9 cellular contexts compared by ENCODE assay signal in the genomic region with DNA sequence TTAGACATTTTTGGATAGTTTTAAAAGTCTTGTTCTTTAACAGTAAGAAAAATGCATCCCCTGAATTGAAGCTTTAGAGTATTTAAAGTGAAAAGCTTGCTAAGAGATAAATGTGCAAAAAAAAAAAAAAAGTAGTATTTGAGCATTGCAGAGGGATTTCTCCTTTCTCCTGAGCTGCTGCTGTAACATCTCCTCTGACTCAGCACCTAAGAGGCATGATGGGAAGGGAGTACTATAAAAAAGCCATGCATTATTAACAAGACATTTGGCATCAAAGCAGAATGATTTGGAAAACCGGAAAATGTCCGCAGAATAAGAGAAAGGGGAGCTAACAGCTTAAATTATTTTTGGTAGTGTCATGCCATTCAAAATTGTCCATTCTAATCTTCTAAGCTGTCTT. TPM values are rescaled to one million over a fixed set of nuclear protein-coding genes. Genes with fewer than 3 reads are reported as not detected.
DNase-seq lines count a peak whose midpoint lies in the region; ATAC-seq and TF ChIP-seq lines count a peak whose summit lies in the region.
"Had no signal": no experiment of that assay in that cellular context is flagged by ENCODE, and none has a peak within 500 bp of the region (broad histone marks: within the 10 kb centered on the region; RNA-seq: fewer than 3 reads in every experiment).

No MANE protein-coding gene starts in this region.

- H3K27ac ChIP-seq in HEK293 (ENCODE audit: extremely low read depth, low read depth, low read length) (no peak overlapping the region), ascending aorta (peak overlapping the region; percentile 55 to 60)

- H3K36me3 ChIP-seq in HEK293 (ENCODE audit: control insufficient read depth in 2 of 2, insufficient read depth in 1 of 2, low read length in 2 of 2) (no peaks in the 10 kb centered on the region; a peak in 1 of 3 replicates), ascending aorta (no peaks in the 10 kb centered on the region)

- peaks cover 12% of the 10 kb centered on the region for H3K4me1 ChIP-seq in HEK293 (ENCODE audit: control insufficient read depth, insufficient read depth, low read length)
- peaks cover 9 to 31% of the 10 kb centered on the region in 2 donors for H3K4me1 ChIP-seq in ascending aorta

- peaks cover 27 to 56% of the 10 kb centered on the region in 2 donors for H3K4me1 Mint-ChIP-seq in stimulated activated naive B cell treated with anti-CD40 and anti-IgM and Interleukin-4, amounts not matched to agents 10 μg/mL and 1 μg/mL and 100 μg/mL, for 72 hours

- H3K9me3 Mint-ChIP-seq in stimulated activated naive B cell treated with anti-CD40 and anti-IgM and Interleukin-4, amounts not matched to agents 10 μg/mL and 1 μg/mL and 100 μg/mL, for 72 hours: no peaks in the 10 kb centered on the region
- H3K9me3 Mint-ChIP-seq: activated naive CD4-positive, alpha-beta T cell treated with anti-CD3 and anti-CD28 coated beads, Interleukin-2, amount 50 U/mL, for 24 hours had no signal

- POLR2A ChIA-PET in HEK293 (lab: Yijun Ruan, JAX) (no interaction called here), GM10248 (lab: Yijun Ruan, JAX) (interaction anchor here (0.6 to 0.7 kb wide), 2 partner anchors 11 to 44 kb away, joined by 3 to 4 read pairs; no protein-coding TSS in a partner anchor)

- H3K9me3 ChIP-seq in HEK293 (ENCODE audit: control insufficient read depth, insufficient read depth, low read depth, low read length) (no peaks in the 10 kb centered on the region), ascending aorta (no peaks in the 10 kb centered on the region)

- no peak overlapping the region for H3K4me3 ChIP-seq in HEK293 (ENCODE audit: low read depth, low read length)
- no peak overlapping the region for H3K4me3 ChIP-seq in ascending aorta

- DNase-seq in A172 (ENCODE audit: low spot score) (peak; percentile 43), ascending aorta (ENCODE audit: low spot score in 2 of 2) (no peak), hepatic stellate cell (ENCODE audit: low spot score) (peak; percentile 27), GM10248 (ENCODE audit: extremely low spot score) (no peak)
- no peak for DNase-seq in central memory CD4-positive, alpha-beta T cell
- no peak for DNase-seq in stimulated activated naive B cell treated with anti-CD40 and anti-IgM and Interleukin-4, amounts not matched to agents 10 μg/mL and 1 μg/mL and 100 μg/mL, for 72 hours

- CTCF ChIA-PET in HEK293 (lab: Yijun Ruan, JAX): interaction anchor here (0.7 to 1.7 kb wide), 4 partner anchors 10 to 252 kb away, joined by 3 to 6 read pairs (median 3); no protein-coding TSS in a partner anchor
- CTCF ChIA-PET in GM10248 (lab: Yijun Ruan, JAX): interaction anchor here (0.9 to 2.4 kb wide), 6 partner anchors 10 to 78 kb away, joined by 3 to 8 read pairs (median 4); no protein-coding TSS in a partner anchor

- no peaks in the 10 kb centered on the region for H3K27me3 Mint-ChIP-seq in stimulated activated naive B cell treated with anti-CD40 and anti-IgM and Interleukin-4, amounts not matched to agents 10 μg/mL and 1 μg/mL and 100 μg/mL, for 72 hours
- H3K27me3 Mint-ChIP-seq: activated naive CD4-positive, alpha-beta T cell treated with anti-CD3 and anti-CD28 coated beads, Interleukin-2, amount 50 U/mL, for 24 hours had no signal

- H3K27ac Mint-ChIP-seq in stimulated activated naive B cell treated with anti-CD40 and anti-IgM and Interleukin-4, amounts not matched to agents 10 μg/mL and 1 μg/mL and 100 μg/mL, for 72 hours: no peak overlapping the region
- H3K27ac Mint-ChIP-seq: activated naive CD4-positive, alpha-beta T cell treated with anti-CD3 and anti-CD28 coated beads, Interleukin-2, amount 50 U/mL, for 24 hours had no signal

- TF ChIP-seq CTCF in HEK293 (tag by site-specific recombination; IDR thresholded peaks at IDR 0.05) (no peak), ascending aorta (IDR thresholded peaks at IDR 0.05) (no peak), GM10248 (IDR thresholded peaks at IDR 0.05; ENCODE audit: control extremely low read depth, extremely low read depth, low read depth, missing control alignments) (no peak)

- intact Hi-C loops in ascending aorta (cut with DNase I): no loop called here

- no peak for ATAC-seq in HG02623 (IDR thresholded peaks at IDR 0.05; ENCODE audit: unreplicated experiment)
- ATAC-seq in stimulated activated naive B cell treated with anti-CD40 and anti-IgM and Interleukin-4, amounts not matched to agents 10 μg/mL and 1 μg/mL and 100 μg/mL, for 72 hours (replicated peaks): no peak

- peaks cover 25 to 34% of the 10 kb centered on the region in 2 donors for H3K36me3 Mint-ChIP-seq in stimulated activated naive B cell treated with anti-CD40 and anti-IgM and Interleukin-4, amounts not matched to agents 10 μg/mL and 1 μg/mL and 100 μg/mL, for 72 hours

- no peak overlapping the region for H3K4me3 Mint-ChIP-seq in stimulated activated naive B cell treated with anti-CD40 and anti-IgM and Interleukin-4, amounts not matched to agents 10 μg/mL and 1 μg/mL and 100 μg/mL, for 72 hours
- H3K4me3 Mint-ChIP-seq: activated naive CD4-positive, alpha-beta T cell treated with anti-CD3 and anti-CD28 coated beads, Interleukin-2, amount 50 U/mL, for 24 hours had no signal

- no peaks in the 10 kb centered on the region for H3K27me3 ChIP-seq in ascending aorta

TF ChIP-seq in HEK293, 187 proteins besides CTCF, POLR2A, EP300 and RAD21 (continues in another document):
- TF ChIP-seq HOXC10 (CRISPR knock-in tag; IDR thresholded peaks at IDR 0.05) (no peak), ZNF24 (tag by site-specific recombination; IDR thresholded peaks at IDR 0.05) (no peak), GFI1B (tag by site-specific recombination; IDR thresholded peaks at IDR 0.05) (no peak), ZNF623 (tag by site-specific recombination; IDR thresholded peaks at IDR 0.05) (no peak), ZNF704 (tag by site-specific recombination; IDR thresholded peaks at IDR 0.05) (no peak), ZNF76 (tag by site-specific recombination; IDR thresholded peaks at IDR 0.05; ENCODE audit: borderline replicate concordance, low read depth) (peak; percentile 55; the same call in 1 of the 2 replicates), PRDM6 (tag by site-specific recombination; IDR thresholded peaks at IDR 0.05) (peak; percentile 20; the same call in 1 of the 2 replicates), ZNF549 (tag by site-specific recombination; IDR thresholded peaks at IDR 0.05) (no peak), ZNF112 (tag by site-specific recombination; IDR thresholded peaks at IDR 0.05) (no peak), ZBTB17 (tag by site-specific recombination; IDR thresholded peaks at IDR 0.05) (peak; percentile 77), MYNN (tag by site-specific recombination; IDR thresholded peaks at IDR 0.05; ENCODE audit: borderline replicate concordance) (no peak), ZNF585B (tag by site-specific recombination; IDR thresholded peaks at IDR 0.05) (no peak), ZNF362 (tag by site-specific recombination; IDR thresholded peaks at IDR 0.05) (0 out of 2 replicates have a peak, but pooled peaks have one; percentile 25), WT1 (tag by site-specific recombination; IDR thresholded peaks at IDR 0.05) (peak; percentile 48; the same call in 1 of the 2 replicates), ZNF843 (tag by site-specific recombination; IDR thresholded peaks at IDR 0.05) (no peak), ZNF174 (tag by site-specific recombination; IDR thresholded peaks at IDR 0.05) (no peak)
- TF ChIP-seq, protein P1, sequence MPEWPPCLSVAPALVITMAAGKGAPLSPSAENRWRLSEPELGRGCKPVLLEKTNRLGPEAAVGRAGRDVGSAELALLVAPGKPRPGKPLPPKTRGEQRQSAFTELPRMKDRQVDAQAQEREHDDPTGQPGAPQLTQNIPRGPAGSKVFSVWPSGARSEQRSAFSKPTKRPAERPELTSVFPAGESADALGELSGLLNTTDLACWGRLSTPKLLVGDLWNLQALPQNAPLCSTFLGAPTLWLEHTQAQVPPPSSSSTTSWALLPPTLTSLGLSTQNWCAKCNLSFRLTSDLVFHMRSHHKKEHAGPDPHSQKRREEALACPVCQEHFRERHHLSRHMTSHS (tag by site-specific recombination; IDR thresholded peaks at IDR 0.05): no peak

RNA-seq across cellular contexts. Expression of gene B4GALT5, which starts 27.9 kb away (rescaled TPM):
- 40.0 and 44.1 TPM in 2 replicates for total RNA-seq in A172 (2014; rRNA removed; shearing (Covaris generic))
- total RNA-seq in ascending aorta: 15.0 TPM

Comparison
In these comparisons a context has a peak if more than half of its experiments do, and no peak if none do; other contexts are left out.
1. DNase-seq: peak in A172 (single experiment) and hepatic stellate cell (single experiment); none in ascending aorta (0 of 2), central memory CD4-positive, alpha-beta T cell (single experiment), GM10248 (single experiment) and stimulated activated naive B cell treated with anti-CD40 and anti-IgM and Interleukin-4, amounts not matched to agents 10 μg/mL and 1 μg/mL and 100 μg/mL, for 72 hours (single experiment).